ENCODE assay signal across 19 cellular contexts in genomic region chr10:21326594-21326993, GRCh38.
"Had no signal": no experiment of that assay in that cellular context is flagged by ENCODE, and none has a peak within 500 bp of the region (broad histone marks: within the 10 kb centered on the region; RNA-seq: fewer than 3 reads in every experiment).

No MANE protein-coding gene starts in this region.

- H3K4me3 ChIP-seq: lower lobe of right lung, suprapubic skin, transverse colon, vagina had no signal

- H3K4me3 Mint-ChIP-seq: activated B cell treated with CpG ODN at 0.5 μM for 24 hours; activated CD4-positive, alpha-beta T cell treated with anti-CD3 and anti-CD28 coated beads, Interleukin-2, amount 10 ng/mL, durations not matched to agents 24 days and 14 days; activated T-cell treated with anti-CD3 and anti-CD28 coated beads, Interleukin-2, amount 50 U/mL, for 4 hours; nephron; stimulated activated naive CD8-positive, alpha-beta T cell treated with anti-CD3 and anti-CD28 coated beads, Interleukin-15, Interleukin-2, amounts not matched to agents 100 ng/mL and 50 ng/mL, for 24 hours had no signal

- H3K27me3 Mint-ChIP-seq: activated B cell treated with CpG ODN at 0.5 μM for 24 hours; activated CD4-positive, alpha-beta T cell treated with anti-CD3 and anti-CD28 coated beads, Interleukin-2, amount 10 ng/mL, durations not matched to agents 24 days and 14 days; progenitor cell of endocrine pancreas; stimulated activated naive CD8-positive, alpha-beta T cell treated with anti-CD3 and anti-CD28 coated beads, Interleukin-15, Interleukin-2, amounts not matched to agents 100 ng/mL and 50 ng/mL, for 24 hours had no signal

- H3K27ac Mint-ChIP-seq: activated B cell treated with CpG ODN at 0.5 μM for 24 hours; activated CD4-positive, alpha-beta T cell treated with anti-CD3 and anti-CD28 coated beads, Interleukin-2, amount 10 ng/mL, durations not matched to agents 24 days and 14 days; stimulated activated naive CD8-positive, alpha-beta T cell treated with anti-CD3 and anti-CD28 coated beads, Interleukin-15, Interleukin-2, amounts not matched to agents 100 ng/mL and 50 ng/mL, for 24 hours had no signal

- H3K27ac ChIP-seq: brain microvascular endothelial cell, lower lobe of right lung, suprapubic skin, transverse colon, vagina had no signal

- H3K9me3 ChIP-seq: lower lobe of right lung, suprapubic skin, transverse colon, vagina had no signal

- DNase-seq: activated B cell treated with CpG ODN at 0.5 μM for 24 hours; activated CD4-positive, alpha-beta T cell treated with anti-CD3 and anti-CD28 coated beads, Interleukin-2, amount 10 ng/mL, durations not matched to agents 24 days and 14 days; activated CD8-positive, alpha-beta memory T cell treated with anti-CD3 and anti-CD28 coated beads, Interleukin-2, amount 50 U/mL, for 4 hours; activated naive CD4-positive, alpha-beta T cell treated with anti-CD3 and anti-CD28 coated beads, Interleukin-2, amount 50 U/mL, for 16 hours; activated T-cell treated with anti-CD3 and anti-CD28 coated beads, Interleukin-2, amount 50 U/mL, for 4 hours; aorta; brain microvascular endothelial cell; central memory CD4-positive, alpha-beta T cell; erythroblast; foreskin melanocyte; hypothalamus; lower lobe of right lung; midbrain; transverse colon had no signal

- H3K27me3 ChIP-seq: brain microvascular endothelial cell, suprapubic skin, transverse colon, vagina had no signal

- ATAC-seq: activated T-cell treated with anti-CD3 and anti-CD28 coated beads, Interleukin-2, amount 50 U/mL, for 4 hours; lower lobe of right lung had no signal

- H3K4me1 ChIP-seq: vagina had no signal

- H3K36me3 ChIP-seq: brain microvascular endothelial cell, lower lobe of right lung, suprapubic skin, transverse colon, vagina had no signal

- H3K9me3 Mint-ChIP-seq: activated CD4-positive, alpha-beta T cell treated with anti-CD3 and anti-CD28 coated beads, Interleukin-2, amount 10 ng/mL, durations not matched to agents 24 days and 14 days; activated T-cell treated with anti-CD3 and anti-CD28 coated beads, Interleukin-2, amount 50 U/mL, for 4 hours; stimulated activated naive CD8-positive, alpha-beta T cell treated with anti-CD3 and anti-CD28 coated beads, Interleukin-15, Interleukin-2, amounts not matched to agents 100 ng/mL and 50 ng/mL, for 24 hours had no signal

- H3K4me1 Mint-ChIP-seq: activated B cell treated with CpG ODN at 0.5 μM for 24 hours; activated CD4-positive, alpha-beta T cell treated with anti-CD3 and anti-CD28 coated beads, Interleukin-2, amount 10 ng/mL, durations not matched to agents 24 days and 14 days had no signal
